In the genomic region with DNA sequence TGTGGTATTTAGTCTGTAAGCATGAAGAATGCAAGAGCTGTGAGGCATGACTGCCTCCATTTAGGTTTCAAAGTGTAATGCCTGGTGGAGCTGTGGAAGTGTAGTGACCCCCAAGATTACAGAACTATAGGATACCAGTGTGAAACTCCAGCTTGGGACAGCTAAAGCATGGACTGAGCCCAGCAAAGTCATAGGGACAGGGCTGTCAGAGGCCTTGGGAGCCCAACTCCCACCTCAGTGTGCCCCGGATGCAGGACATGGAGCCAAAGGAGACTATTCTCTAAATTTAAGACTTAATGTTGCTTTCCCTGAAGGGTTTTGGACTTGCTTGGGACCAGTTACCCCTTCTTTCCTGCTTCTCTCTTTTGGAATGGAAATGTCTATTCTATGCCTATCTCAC, we compare ENCODE assay signal across 25 cellular contexts. TPM values are rescaled to one million over a fixed set of nuclear protein-coding genes. Genes with fewer than 3 reads are reported as not detected.
DNase-seq lines count a peak whose midpoint lies in the region; ATAC-seq, FAIRE-seq and TF ChIP-seq lines count a peak whose summit lies in the region.
"Had no signal": no experiment of that assay in that cellular context is flagged by ENCODE, and none has a peak within 500 bp of the region (broad histone marks: within the 10 kb centered on the region; RNA-seq: fewer than 3 reads in every experiment).

No MANE protein-coding gene starts in this region.

- peak overlapping the region; percentile 26; the same call in 1 of the 2 replicates for H2BK15ac ChIP-seq in H1 (ENCODE audit: low read length)

- H3K4me2 ChIP-seq in H1 (ENCODE audit: insufficient read depth in 1 of 2, low read depth in 2 of 2, low read length in 2 of 2), result no peak overlapping the region

- H2AFZ ChIP-seq in H1 (ENCODE audit: low read length), result no peak overlapping the region

- TF ChIP-seq POLR2A in GM12891 (IDR thresholded peaks at IDR 0.05; ENCODE audit: low read depth, low read length), result no peak
- no peak for TF ChIP-seq POLR2A in H1 (IDR thresholded peaks at IDR 0.05; ENCODE audit: control extremely low read depth in 1 of 2, low read depth in 2 of 2, low read length in 2 of 2)

- H4K91ac ChIP-seq in H1 (replicated peaks; ENCODE audit: insufficient read length, low read length), result no peak overlapping the region

- H3K4me3 Mint-ChIP-seq in activated CD8-positive, alpha-beta T cell treated with anti-CD3 and anti-CD28 coated beads, Interleukin-2, amount 10 ng/mL, durations not matched to agents 7 days and 5 days, result no peak overlapping the region
- no peak overlapping the region for H3K4me3 Mint-ChIP-seq in activated CD8-positive, alpha-beta T cell treated with anti-CD3 and anti-CD28 coated beads for 36 hours
- no peak overlapping the region for H3K4me3 Mint-ChIP-seq in activated T-helper 2 cell treated with anti-CD3 and anti-CD28 coated beads, Interferon-gamma antibody, Interleukin-2, Interleukin-4, amounts not matched to agents 10 μg/mL and 5 μg/mL and 100 μg/mL, durations not matched to agents 14 hours and 24 hours and 36 hours (ENCODE audit: low read depth)
- H3K4me3 Mint-ChIP-seq: CD8-positive, alpha-beta memory T cell; H9 had no signal

- no peak for TF ChIP-seq EP300 in H1 (IDR thresholded peaks at IDR 0.05; ENCODE audit: borderline replicate concordance in 1 of 2, low read depth in 2 of 2, low read length in 2 of 2)

- H3K18ac ChIP-seq in H1 (ENCODE audit: extremely low read depth, low read length), result no peak overlapping the region

- FAIRE-seq in GM12891 (lab: Jason Lieb, UNC) (peak; percentile 68), H1 (lab: Jason Lieb, UNC) (no peak)
- FAIRE-seq: D721Med had no signal

- peaks cover 0 to 2% (median 0%) of the 10 kb centered on the region in 4 experiments; a peak in 1 of 7 replicates for H3K4me1 ChIP-seq in H1 (replicated peaks in 1 of 4; ENCODE audit: control insufficient read depth in 3 of 4, insufficient read depth in 4 of 4, low read length in 3 of 4)

- no peak overlapping the region for H2AK5ac ChIP-seq in H1 (ENCODE audit: low read depth, low read length)

- CTCF ChIA-PET in activated CD8-positive, alpha-beta T cell treated with anti-CD3 and anti-CD28 coated beads, Interleukin-2, amount 10 ng/mL, durations not matched to agents 7 days and 5 days (lab: Charles Lee), result interaction anchor here (0.9 to 1.6 kb wide), 3 partner anchors 13 to 58 kb away, joined by 3 to 4 read pairs (median 3); no protein-coding TSS in a partner anchor
- CTCF ChIA-PET in activated CD8-positive, alpha-beta T cell treated with anti-CD3 and anti-CD28 coated beads for 36 hours (lab: Charles Lee), result interaction anchor here (1.0 to 1.5 kb wide), 2 partner anchors 9 to 30 kb away, joined by 4 to 5 read pairs; no protein-coding TSS in a partner anchor
- CTCF ChIA-PET in H1 (lab: Charles Lee; ENCODE audit: partially characterized antibody), result interaction anchor here (0.5 kb wide), 1 partner anchor 286 kb away, joined by 3 read pairs; no protein-coding TSS in a partner anchor

- no peak overlapping the region for H3K9ac ChIP-seq in H1 (replicated peaks in 1 of 4; ENCODE audit: extremely low read depth in 1 of 4, low read depth in 3 of 4, low read length in 3 of 4)

- no peak overlapping the region for H3K56ac ChIP-seq in H1 (replicated peaks; ENCODE audit: insufficient read length, low read depth, low read length)

- no peaks in the 10 kb centered on the region for H3K79me1 ChIP-seq in H1 (ENCODE audit: low read depth, low read length)

- DNase-seq in activated CD8-positive, alpha-beta T cell treated with anti-CD3 and anti-CD28 coated beads, Interleukin-2, amount 10 ng/mL, durations not matched to agents 7 days and 5 days, result no peak
- DNase-seq in activated CD8-positive, alpha-beta T cell treated with anti-CD3 and anti-CD28 coated beads for 36 hours, result no peak
- DNase-seq in GM12891 (ENCODE audit: insufficient read length, low spot score), result no peak
- DNase-seq in activated T-helper 2 cell treated with anti-CD3 and anti-CD28 coated beads, Interferon-gamma antibody, Interleukin-2, Interleukin-4, amounts not matched to agents 10 μg/mL and 5 μg/mL and 100 μg/mL, durations not matched to agents 14 hours and 24 hours and 36 hours (ENCODE audit: low spot score), result no peak
- no peak for DNase-seq in H1 (ENCODE audit: low read depth in 1 of 2, low spot score in 2 of 2)
- DNase-seq in foreskin fibroblast, result no peak
- no peak for DNase-seq in DMS114 treated with DMSO at 0.1 percent for 48 hours (lab: John Stamatoyannopoulos, UW; ENCODE audit: unreplicated experiment)
- no peak for DNase-seq in MV-4-11 (lab: John Stamatoyannopoulos, UW)
- DNase-seq: C1 segment of cervical spinal cord; CD8-positive, alpha-beta memory T cell; DND-41; H9; MM.1S; NCI-H1092 treated with DMSO at 0.1 percent for 48 hours; NCI-H146; NCI-H2029 treated with DMSO at 0.1 percent for 48 hours; NCI-H2171; NCI-H446; NCI-H526 treated with DMSO at 0.1 percent for 48 hours; Right ventricle myocardium superior had no signal

- peaks cover 55% of the 10 kb centered on the region for H3K36me3 Mint-ChIP-seq in activated CD8-positive, alpha-beta T cell treated with anti-CD3 and anti-CD28 coated beads, Interleukin-2, amount 10 ng/mL, durations not matched to agents 7 days and 5 days (ENCODE audit: low read depth)
- peaks cover 10% of the 10 kb centered on the region for H3K36me3 Mint-ChIP-seq in activated CD8-positive, alpha-beta T cell treated with anti-CD3 and anti-CD28 coated beads for 36 hours (ENCODE audit: low read depth)
- peaks cover 21% of the 10 kb centered on the region for H3K36me3 Mint-ChIP-seq in activated T-helper 2 cell treated with anti-CD3 and anti-CD28 coated beads, Interferon-gamma antibody, Interleukin-2, Interleukin-4, amounts not matched to agents 10 μg/mL and 5 μg/mL and 100 μg/mL, durations not matched to agents 14 hours and 24 hours and 36 hours (ENCODE audit: low read depth)

- H3K27ac ChIP-seq in H1 (ENCODE audit: low read depth, low read length), result no peak overlapping the region
- H3K27ac ChIP-seq: SK-N-MC had no signal

- no peak overlapping the region for H2BK120ac ChIP-seq in H1 (replicated peaks; ENCODE audit: low read depth, low read length)

- TF ChIP-seq RAD21 in H1 (IDR thresholded peaks at IDR 0.05 in 1 of 2, conservative IDR thresholded peaks at IDR 0.05 in 1 of 2; ENCODE audit: low read depth in 2 of 2, low read length in 2 of 2), result no peak

- no peaks in the 10 kb centered on the region for H4K20me1 ChIP-seq in H1 (replicated peaks in 1 of 2; ENCODE audit: control insufficient read depth in 1 of 2, insufficient read depth in 2 of 2, low read length in 2 of 2)

- TF ChIP-seq CTCF in activated CD8-positive, alpha-beta T cell treated with anti-CD3 and anti-CD28 coated beads for 36 hours (IDR thresholded peaks at IDR 0.05), result no peak
- TF ChIP-seq CTCF in H1 (IDR thresholded peaks at IDR 0.05; ENCODE audit: control extremely low read depth in 1 of 3, insufficient read depth in 1 of 3, low read depth in 1 of 3, low read length in 3 of 3) (no peak), foreskin fibroblast (IDR thresholded peaks at IDR 0.05; ENCODE audit: low read depth, low read length) (no peak)

- no peak overlapping the region for H2BK20ac ChIP-seq in H1 (ENCODE audit: low read length)

- no peak for ATAC-seq in activated CD8-positive, alpha-beta T cell treated with anti-CD3 and anti-CD28 coated beads, Interleukin-2, amount 10 ng/mL, durations not matched to agents 7 days and 5 days
- no peak for ATAC-seq in activated CD8-positive, alpha-beta T cell treated with anti-CD3 and anti-CD28 coated beads for 36 hours

- no peak overlapping the region for H3K4ac ChIP-seq in H1 (replicated peaks; ENCODE audit: insufficient read length, low read depth, low read length)

- no peaks in the 10 kb centered on the region for H3K23me2 ChIP-seq in H1 (ENCODE audit: low read depth, low read length)

- H3K9me3 ChIP-seq in H1 (ENCODE audit: insufficient read depth in 2 of 2, low read depth in 1 of 2, low read length in 1 of 2), result no peaks in the 10 kb centered on the region

- intact Hi-C loops in activated CD8-positive, alpha-beta T cell treated with anti-CD3 and anti-CD28 coated beads for 36 hours (cut with micrococcal nuclease), result no loop called here
- intact Hi-C loops in activated T-helper 2 cell treated with anti-CD3 and anti-CD28 coated beads, Interferon-gamma antibody, Interleukin-2, Interleukin-4, amounts not matched to agents 10 μg/mL and 5 μg/mL and 100 μg/mL, durations not matched to agents 14 hours and 24 hours and 36 hours (cut with micrococcal nuclease), result no loop called here

- H3K27me3 ChIP-seq in H1 (replicated peaks in 1 of 4; ENCODE audit: control insufficient read depth in 3 of 4, extremely low read depth in 1 of 4, insufficient read depth in 3 of 4, low read length in 3 of 4), result no peaks in the 10 kb centered on the region

- 100% methylated on average over 1 of the region's 1 CpG; no CpG with 5 or more reads in 1 of the 2 experiments for WGBS in H1 (ENCODE audit: extremely low coverage in 1 of 2, insufficient coverage in 1 of 2, insufficient read length in 1 of 2, insufficient replicate concordance in 2 of 2, low coverage in 1 of 2, low lambda C conversion rate in 2 of 2, missing lambda C conversion rate in 1 of 2), 2 experiments

- no peak overlapping the region for H4K5ac ChIP-seq in H1 (ENCODE audit: insufficient read length, low read depth, low read length)

- no peak overlapping the region for H3K14ac ChIP-seq in H1 (ENCODE audit: insufficient read length)

- H2BK5ac ChIP-seq in H1 (ENCODE audit: low read depth, low read length), result no peak overlapping the region

- no peaks in the 10 kb centered on the region for H3K27me3 Mint-ChIP-seq in activated CD8-positive, alpha-beta T cell treated with anti-CD3 and anti-CD28 coated beads, Interleukin-2, amount 10 ng/mL, durations not matched to agents 7 days and 5 days (ENCODE audit: low read depth)
- no peaks in the 10 kb centered on the region for H3K27me3 Mint-ChIP-seq in activated CD8-positive, alpha-beta T cell treated with anti-CD3 and anti-CD28 coated beads for 36 hours
- H3K27me3 Mint-ChIP-seq in activated T-helper 2 cell treated with anti-CD3 and anti-CD28 coated beads, Interferon-gamma antibody, Interleukin-2, Interleukin-4, amounts not matched to agents 10 μg/mL and 5 μg/mL and 100 μg/mL, durations not matched to agents 14 hours and 24 hours and 36 hours (ENCODE audit: low read depth), result no peaks in the 10 kb centered on the region
- H3K27me3 Mint-ChIP-seq: CD8-positive, alpha-beta memory T cell had no signal

- H3K79me2 ChIP-seq in H1 (ENCODE audit: control insufficient read depth in 1 of 2, insufficient read depth in 2 of 2, low read length in 2 of 2), result no peaks in the 10 kb centered on the region

- no peak overlapping the region for H2BK12ac ChIP-seq in H1 (ENCODE audit: low read depth, low read length)

- H3K4me3 ChIP-seq in H1 (ENCODE audit: extremely low read depth in 1 of 4, insufficient read depth in 2 of 4, low read depth in 3 of 4, low read length in 4 of 4), result no peak overlapping the region
- H3K4me3 ChIP-seq in foreskin fibroblast (ENCODE audit: low read depth in 1 of 2, low read length in 2 of 2), result no peak overlapping the region
- H3K4me3 ChIP-seq: SK-N-MC had no signal

- H3K9me3 Mint-ChIP-seq in activated CD8-positive, alpha-beta T cell treated with anti-CD3 and anti-CD28 coated beads, Interleukin-2, amount 10 ng/mL, durations not matched to agents 7 days and 5 days (ENCODE audit: insufficient read depth), result peaks cover 5% of the 10 kb centered on the region
- H3K9me3 Mint-ChIP-seq in activated CD8-positive, alpha-beta T cell treated with anti-CD3 and anti-CD28 coated beads for 36 hours, result peaks cover 1% of the 10 kb centered on the region
- peaks cover 7% of the 10 kb centered on the region for H3K9me3 Mint-ChIP-seq in activated T-helper 2 cell treated with anti-CD3 and anti-CD28 coated beads, Interferon-gamma antibody, Interleukin-2, Interleukin-4, amounts not matched to agents 10 μg/mL and 5 μg/mL and 100 μg/mL, durations not matched to agents 14 hours and 24 hours and 36 hours
- H3K9me3 Mint-ChIP-seq: CD8-positive, alpha-beta memory T cell; H9 had no signal

- no peak overlapping the region for H4K8ac ChIP-seq in H1 (ENCODE audit: extremely low read depth, insufficient read depth, low read length)

- no peak overlapping the region for H3K23ac ChIP-seq in H1 (ENCODE audit: insufficient read length)

- POLR2A ChIA-PET in activated CD8-positive, alpha-beta T cell treated with anti-CD3 and anti-CD28 coated beads, Interleukin-2, amount 10 ng/mL, durations not matched to agents 7 days and 5 days (lab: Charles Lee), result interaction anchor here (1.1 to 12.1 kb wide), 3 partner anchors 11 to 19 kb away, joined by 6 to 217 read pairs (median 11); a partner anchor contains a TSS
- POLR2A ChIA-PET in activated CD8-positive, alpha-beta T cell treated with anti-CD3 and anti-CD28 coated beads for 36 hours (lab: Charles Lee), result interaction anchor here (1.0 to 13.1 kb wide), 5 partner anchors 9 to 31 kb away, joined by 3 to 204 read pairs (median 3); no protein-coding TSS in a partner anchor
- POLR2A ChIA-PET in H1 (lab: Charles Lee; ENCODE audit: partially characterized antibody), result no interaction called here

- no peaks in the 10 kb centered on the region for H3K36me3 ChIP-seq in H1 (ENCODE audit: control insufficient read depth in 2 of 4, insufficient read depth in 4 of 4, low read length in 3 of 4)

- H3K27ac Mint-ChIP-seq in activated CD8-positive, alpha-beta T cell treated with anti-CD3 and anti-CD28 coated beads, Interleukin-2, amount 10 ng/mL, durations not matched to agents 7 days and 5 days, result peak overlapping the region; percentile 66
- no peak overlapping the region for H3K27ac Mint-ChIP-seq in activated CD8-positive, alpha-beta T cell treated with anti-CD3 and anti-CD28 coated beads for 36 hours
- peak overlapping the region; percentile 62 for H3K27ac Mint-ChIP-seq in activated T-helper 2 cell treated with anti-CD3 and anti-CD28 coated beads, Interferon-gamma antibody, Interleukin-2, Interleukin-4, amounts not matched to agents 10 μg/mL and 5 μg/mL and 100 μg/mL, durations not matched to agents 14 hours and 24 hours and 36 hours
- H3K27ac Mint-ChIP-seq: H9 had no signal

- H3K4me1 Mint-ChIP-seq in activated CD8-positive, alpha-beta T cell treated with anti-CD3 and anti-CD28 coated beads, Interleukin-2, amount 10 ng/mL, durations not matched to agents 7 days and 5 days (ENCODE audit: low read depth), result peaks cover 63% of the 10 kb centered on the region
- H3K4me1 Mint-ChIP-seq in activated CD8-positive, alpha-beta T cell treated with anti-CD3 and anti-CD28 coated beads for 36 hours (ENCODE audit: low read depth), result peaks cover 61% of the 10 kb centered on the region
- peaks cover 59% of the 10 kb centered on the region for H3K4me1 Mint-ChIP-seq in activated T-helper 2 cell treated with anti-CD3 and anti-CD28 coated beads, Interferon-gamma antibody, Interleukin-2, Interleukin-4, amounts not matched to agents 10 μg/mL and 5 μg/mL and 100 μg/mL, durations not matched to agents 14 hours and 24 hours and 36 hours (ENCODE audit: low read depth)

RNA-seq across cellular contexts. Expression of a gene that starts 10.8 kb away (rescaled TPM):
- total RNA-seq in activated CD8-positive, alpha-beta T cell treated with anti-CD3 and anti-CD28 coated beads, Interleukin-2, amount 10 ng/mL, durations not matched to agents 7 days and 5 days, result 10 to 100 TPM; 18.9 to 19.7 TPM
- 1 to 10 TPM; 1.4 to 2.2 TPM for total RNA-seq in activated CD8-positive, alpha-beta T cell treated with anti-CD3 and anti-CD28 coated beads for 36 hours
- 77.2 TPM for polyA plus RNA-seq in GM12891 (2012; ENCODE audit: low read depth, missing spikeins)
- total RNA-seq in activated T-helper 2 cell treated with anti-CD3 and anti-CD28 coated beads, Interferon-gamma antibody, Interleukin-2, Interleukin-4, amounts not matched to agents 10 μg/mL and 5 μg/mL and 100 μg/mL, durations not matched to agents 14 hours and 24 hours and 36 hours, result 10.0 and 10.5 TPM in 2 replicates
- not detected in 2 replicates for total RNA-seq in H1 (2021; fragmentation: NEBNext Ultra II Directional; extraction: Animal tissue kit (Norgen Biotek cat#: 25700))
- polyA plus RNA-seq in H1 (2011; rRNA removed), result not detected in 2 replicates
- not detected for polyA plus RNA-seq in H1 (2011; cell fraction: cytosol; rRNA removed)
- not detected for polyA plus RNA-seq in H1 (2011; cell fraction: nucleus; rRNA removed)
- not detected in 4 replicates for polyA plus RNA-seq in H1 (2012, experiment 1 of 2)
- polyA plus RNA-seq in H1 (2012, experiment 2 of 2), result not detected
- polyA plus RNA-seq in H1 (2013, experiment 1 of 2), result not detected
- polyA plus RNA-seq in H1 (2013, experiment 2 of 2), result not detected
- polyA minus RNA-seq in H1 (2011; rRNA and poly(A)+ RNA removed), result not detected in 2 replicates
- not detected for polyA minus RNA-seq in H1 (2011; cell fraction: cytosol; rRNA and poly(A)+ RNA removed)
- polyA minus RNA-seq in H1 (2011; cell fraction: nucleus; rRNA and poly(A)+ RNA removed), result not detected
- total RNA-seq: G401, H9, LHCN-M2, Right ventricle myocardium superior had no signal

RNA-seq across cellular contexts. Expression of a gene that starts 19.9 kb away (rescaled TPM):
- 100 to 1,000 TPM; 410 to 414 TPM for total RNA-seq in activated CD8-positive, alpha-beta T cell treated with anti-CD3 and anti-CD28 coated beads, Interleukin-2, amount 10 ng/mL, durations not matched to agents 7 days and 5 days
- total RNA-seq in activated CD8-positive, alpha-beta T cell treated with anti-CD3 and anti-CD28 coated beads for 36 hours, result 100 to 1,000 TPM; 190 to 198 TPM
- 94.1 TPM for polyA plus RNA-seq in GM12891 (2012; ENCODE audit: low read depth, missing spikeins)
- 326 and 338 TPM in 2 replicates for total RNA-seq in activated T-helper 2 cell treated with anti-CD3 and anti-CD28 coated beads, Interferon-gamma antibody, Interleukin-2, Interleukin-4, amounts not matched to agents 10 μg/mL and 5 μg/mL and 100 μg/mL, durations not matched to agents 14 hours and 24 hours and 36 hours
- 68.2 and 69.1 TPM in 2 replicates for total RNA-seq in H1 (2021; fragmentation: NEBNext Ultra II Directional; extraction: Animal tissue kit (Norgen Biotek cat#: 25700))
- polyA plus RNA-seq in H1 (2011; rRNA removed), result 104 and 152 TPM in 2 replicates
- 111 TPM for polyA plus RNA-seq in H1 (2011; cell fraction: cytosol; rRNA removed)
- polyA plus RNA-seq in H1 (2011; cell fraction: nucleus; rRNA removed), result 57.0 TPM
- polyA plus RNA-seq in H1 (2012, experiment 1 of 2), result 52.2 to 78.4 TPM (median 68.5 TPM) in 4 replicates
- 5.4 TPM for polyA plus RNA-seq in H1 (2012, experiment 2 of 2)
- 99.0 TPM for polyA plus RNA-seq in H1 (2013, experiment 1 of 2)
- 116 TPM for polyA plus RNA-seq in H1 (2013, experiment 2 of 2)
- 110 and 134 TPM in 2 replicates for polyA minus RNA-seq in H1 (2011; rRNA and poly(A)+ RNA removed)
- polyA minus RNA-seq in H1 (2011; cell fraction: cytosol; rRNA and poly(A)+ RNA removed), result 72.0 TPM
- polyA minus RNA-seq in H1 (2011; cell fraction: nucleus; rRNA and poly(A)+ RNA removed), result 64.4 TPM

RNA-seq across cellular contexts. Expression of a gene that starts 45.1 kb away (rescaled TPM):
- total RNA-seq in activated CD8-positive, alpha-beta T cell treated with anti-CD3 and anti-CD28 coated beads, Interleukin-2, amount 10 ng/mL, durations not matched to agents 7 days and 5 days, result not detected
- not detected for total RNA-seq in activated CD8-positive, alpha-beta T cell treated with anti-CD3 and anti-CD28 coated beads for 36 hours
- polyA plus RNA-seq in GM12891 (2012; ENCODE audit: low read depth, missing spikeins), result not detected
- total RNA-seq in activated T-helper 2 cell treated with anti-CD3 and anti-CD28 coated beads, Interferon-gamma antibody, Interleukin-2, Interleukin-4, amounts not matched to agents 10 μg/mL and 5 μg/mL and 100 μg/mL, durations not matched to agents 14 hours and 24 hours and 36 hours, result not detected in 2 replicates
- not detected in 2 replicates for total RNA-seq in H1 (2021; fragmentation: NEBNext Ultra II Directional; extraction: Animal tissue kit (Norgen Biotek cat#: 25700))
- not detected in 2 replicates for polyA plus RNA-seq in H1 (2011; rRNA removed)
- polyA plus RNA-seq in H1 (2011; cell fraction: cytosol; rRNA removed), result not detected
- not detected for polyA plus RNA-seq in H1 (2011; cell fraction: nucleus; rRNA removed)
- not detected in 4 replicates for polyA plus RNA-seq in H1 (2012, experiment 1 of 2)
- polyA plus RNA-seq in H1 (2012, experiment 2 of 2), result not detected
- not detected for polyA plus RNA-seq in H1 (2013, experiment 1 of 2)
- not detected for polyA plus RNA-seq in H1 (2013, experiment 2 of 2)
- not detected in 2 replicates for polyA minus RNA-seq in H1 (2011; rRNA and poly(A)+ RNA removed)
- not detected for polyA minus RNA-seq in H1 (2011; cell fraction: cytosol; rRNA and poly(A)+ RNA removed)
- not detected for polyA minus RNA-seq in H1 (2011; cell fraction: nucleus; rRNA and poly(A)+ RNA removed)
- total RNA-seq: CD8-positive, alpha-beta memory T cell; G401; H9; LHCN-M2; OCI-LY7; Right ventricle myocardium superior had no signal
- polyA plus RNA-seq: CD8-positive, alpha-beta memory T cell had no signal

RNA-seq across cellular contexts. Expression of a gene that starts 50.8 kb away (rescaled TPM):
- total RNA-seq in activated CD8-positive, alpha-beta T cell treated with anti-CD3 and anti-CD28 coated beads, Interleukin-2, amount 10 ng/mL, durations not matched to agents 7 days and 5 days, result 10 to 100 TPM; 63.8 to 65.3 TPM
- total RNA-seq in activated CD8-positive, alpha-beta T cell treated with anti-CD3 and anti-CD28 coated beads for 36 hours, result 10 to 100 TPM; 40.5 to 45.3 TPM
- polyA plus RNA-seq in GM12891 (2012; ENCODE audit: low read depth, missing spikeins), result 71.3 TPM
- total RNA-seq in activated T-helper 2 cell treated with anti-CD3 and anti-CD28 coated beads, Interferon-gamma antibody, Interleukin-2, Interleukin-4, amounts not matched to agents 10 μg/mL and 5 μg/mL and 100 μg/mL, durations not matched to agents 14 hours and 24 hours and 36 hours, result 48.4 and 50.4 TPM in 2 replicates
- total RNA-seq in H1 (2021; fragmentation: NEBNext Ultra II Directional; extraction: Animal tissue kit (Norgen Biotek cat#: 25700)), result 27.0 and 29.2 TPM in 2 replicates
- polyA plus RNA-seq in H1 (2011; rRNA removed), result 15.2 and 17.4 TPM in 2 replicates
- polyA plus RNA-seq in H1 (2011; cell fraction: cytosol; rRNA removed), result 24.2 TPM
- polyA plus RNA-seq in H1 (2011; cell fraction: nucleus; rRNA removed), result 23.7 TPM
- polyA plus RNA-seq in H1 (2012, experiment 1 of 2), result 18.4 to 27.8 TPM (median 23.0 TPM) in 4 replicates
- 6.0 TPM for polyA plus RNA-seq in H1 (2012, experiment 2 of 2)
- 17.0 TPM for polyA plus RNA-seq in H1 (2013, experiment 1 of 2)
- 17.7 TPM for polyA plus RNA-seq in H1 (2013, experiment 2 of 2)
- 16.3 and 20.7 TPM in 2 replicates for polyA minus RNA-seq in H1 (2011; rRNA and poly(A)+ RNA removed)
- 8.7 TPM for polyA minus RNA-seq in H1 (2011; cell fraction: cytosol; rRNA and poly(A)+ RNA removed)
- 26.5 TPM for polyA minus RNA-seq in H1 (2011; cell fraction: nucleus; rRNA and poly(A)+ RNA removed)
